ENCODE assay signal across 9 cellular contexts in genomic region chr6:99604161-99605073, GRCh38. TPM values are rescaled to one million over a fixed set of nuclear protein-coding genes. Genes with fewer than 3 reads are reported as not detected.
DNase-seq lines count a peak whose midpoint lies in the region; ATAC-seq, FAIRE-seq and TF ChIP-seq lines count a peak whose summit lies in the region.
"Had no signal": no experiment of that assay in that cellular context is flagged by ENCODE, and none has a peak within 500 bp of the region (broad histone marks: within the 10 kb centered on the region; RNA-seq: fewer than 3 reads in every experiment).

No MANE protein-coding gene starts in this region.

- CTCF ChIA-PET in K562 (lab: Yijun Ruan, JAX; ENCODE audit: low intra/inter-chr PET ratio): interaction anchor here (0.6 kb wide), 1 partner anchor 37 kb away, joined by 3 read pairs; no protein-coding TSS in a partner anchor

- peaks cover 79 to 94% of the 10 kb centered on the region in 2 donors for H3K27me3 Mint-ChIP-seq in natural killer cell (ENCODE audit: low read depth in 2 of 2)

- no peaks in the 10 kb centered on the region for H3K36me3 Mint-ChIP-seq in natural killer cell

- H3K4me3 ChIP-seq in ACC112 (ENCODE audit: low read depth, low read length): peak overlapping the region; percentile 44
- peak overlapping the region; percentile 33; the same call in 1 of the 2 replicates for H3K4me3 ChIP-seq in GM23248
- H3K4me3 ChIP-seq in K562: peak overlapping the region; percentile 33

- H3K4me1 Mint-ChIP-seq in natural killer cell: peaks cover 34 to 40% of the 10 kb centered on the region in 2 donors

- TF ChIP-seq CTCF in K562 (IDR thresholded peaks at IDR 0.05 in 2 of 3, conservative IDR thresholded peaks at IDR 0.05 in 1 of 3; ENCODE audit: insufficient read depth in 2 of 3, low read depth in 1 of 3, low read length in 3 of 3) (no peak), natural killer cell (IDR thresholded peaks at IDR 0.05) (no peak)

- DNase-seq in GM23248 (no peak), K562 (ENCODE audit: extremely low read depth in 1 of 4, low spot score in 3 of 4) (no peak), natural killer cell (no peak), ACHN (no peak), SIG-M5 (lab: John Stamatoyannopoulos, UW) (no peak)
- DNase-seq: NCI-H1694 treated with DMSO at 0.1 percent for 48 hours had no signal

- no peaks in the 10 kb centered on the region for H3F3A ChIP-seq in GM23248 (ENCODE audit: insufficient read depth)

- H3K9me1 ChIP-seq in K562 (ENCODE audit: control insufficient read depth, insufficient read depth, low read length): no peaks in the 10 kb centered on the region

- no peak overlapping the region for H3K27ac Mint-ChIP-seq in natural killer cell

- ATAC-seq in K562: no peak
- ATAC-seq in natural killer cell: no peak
- no peak for ATAC-seq in HG03521 (IDR thresholded peaks at IDR 0.05; ENCODE audit: unreplicated experiment)
- no peak for ATAC-seq in HG02884 (IDR thresholded peaks at IDR 0.05; ENCODE audit: unreplicated experiment)

- no peak for TF ChIP-seq RAD21 in K562 (CRISPR knock-in tag; conservative IDR thresholded peaks at IDR 0.05 in 1 of 2, IDR thresholded peaks at IDR 0.05 in 1 of 2)

- BruUV-seq in K562 (replicated peaks; lab: Mats Ljungman, UMichigan): no TSS peak

- peaks cover 99% of the 10 kb centered on the region for H3K27me3 ChIP-seq in ACC112 (ENCODE audit: insufficient read depth, low read length)
- H3K27me3 ChIP-seq in GM23248 (replicated peaks; ENCODE audit: insufficient read depth): peaks cover 98% of the 10 kb centered on the region
- H3K27me3 ChIP-seq in K562 (ENCODE audit: control insufficient read depth in 2 of 2, insufficient read depth in 2 of 2, low read length in 2 of 2): peaks cover 43 to 64% of the 10 kb centered on the region in 2 experiments

- H3K79me2 ChIP-seq in ACC112 (ENCODE audit: control insufficient read depth, insufficient read depth, low read length, unreplicated experiment) (no peaks in the 10 kb centered on the region), GM23248 (ENCODE audit: insufficient read depth) (no peaks in the 10 kb centered on the region), K562 (ENCODE audit: control insufficient read depth, insufficient read depth, low read length) (no peaks in the 10 kb centered on the region)

- no peaks in the 10 kb centered on the region for H3K9me3 Mint-ChIP-seq in natural killer cell

- H3K36me3 ChIP-seq in ACC112 (ENCODE audit: insufficient read depth, low read length) (no peaks in the 10 kb centered on the region), GM23248 (ENCODE audit: low read depth) (no peaks in the 10 kb centered on the region), K562 (ENCODE audit: control insufficient read depth, insufficient read depth, low read length) (no peaks in the 10 kb centered on the region)

- 12 to 15% methylated on average over 31 of the region's 31 CpGs for WGBS in GM23248 (ENCODE audit: low coverage in 1 of 2, low lambda C conversion rate in 2 of 2, missing lambda C conversion rate in 2 of 2), 2 experiments
- WGBS in K562 (ENCODE audit: insufficient coverage, low coverage, missing lambda C conversion rate): 52% methylated on average over 25 of the region's 31 CpGs

- peak overlapping the region; percentile 23 for H3K4me2 ChIP-seq in GM23248 (ENCODE audit: unreplicated experiment)
- peak overlapping the region; percentile 70 for H3K4me2 ChIP-seq in K562 (ENCODE audit: insufficient read depth, low read length)

- H2AFZ ChIP-seq in ACC112 (ENCODE audit: low read length, unreplicated experiment) (no peak overlapping the region), GM23248 (no peak overlapping the region; the same call in 1 of the 2 replicates), K562 (ENCODE audit: low read depth, low read length) (peak overlapping the region; percentile 89)

- no peak for TF ChIP-seq EP300 in K562 (IDR thresholded peaks at IDR 0.05; ENCODE audit: low read length)

- H3K9ac ChIP-seq in GM23248: no peak overlapping the region
- no peak overlapping the region for H3K9ac ChIP-seq in K562 (ENCODE audit: insufficient read depth in 1 of 2, low read depth in 2 of 2, low read length in 2 of 2)

- no peak overlapping the region for H3K27ac ChIP-seq in ACC112 (ENCODE audit: low read depth, low read length)
- no peak overlapping the region for H3K27ac ChIP-seq in GM23248
- H3K27ac ChIP-seq in K562 (ENCODE audit: extremely low read depth, low read depth, low read length): no peak overlapping the region

- H4K20me1 ChIP-seq in GM23248 (ENCODE audit: insufficient read depth): no peaks in the 10 kb centered on the region
- no peaks in the 10 kb centered on the region for H4K20me1 ChIP-seq in K562 (replicated peaks; ENCODE audit: control insufficient read depth, insufficient read depth, low read length)

- H3K4me1 ChIP-seq in ACC112 (ENCODE audit: control insufficient read depth, insufficient read depth, low read length, unreplicated experiment): no peaks in the 10 kb centered on the region
- no peaks in the 10 kb centered on the region for H3K4me1 ChIP-seq in GM23248 (ENCODE audit: insufficient read depth)
- H3K4me1 ChIP-seq in K562 (replicated peaks in 1 of 2; ENCODE audit: control insufficient read depth in 2 of 2, insufficient read depth in 2 of 2, low read length in 2 of 2): peaks cover 0 to 21% of the 10 kb centered on the region in 2 experiments; a peak in 2 of 5 replicates

- no peaks in the 10 kb centered on the region for H3K9me3 ChIP-seq in GM23248 (ENCODE audit: low read depth)
- H3K9me3 ChIP-seq in K562 (replicated peaks; ENCODE audit: control insufficient read depth, insufficient read depth, low read depth, low read length): no peaks in the 10 kb centered on the region

- FAIRE-seq in K562 (lab: Jason Lieb, UNC): no peak

- H3K4me3 Mint-ChIP-seq in natural killer cell: peak overlapping the region; percentile 80

- TF ChIP-seq POLR2A in K562 (conservative IDR thresholded peaks at IDR 0.05): no peak

- H3K9me2 ChIP-seq in GM23248 (ENCODE audit: insufficient read depth): no peaks in the 10 kb centered on the region

- in situ Hi-C loops in GM23248 (cut with MboI) (no loop called here), K562 (cut with MboI) (no loop called here), ACHN (cut with HindIII; ENCODE audit: low pct_ligation_motif_present, low pct_unique_long_range_greater_than_20kb, low sequenced_read_pairs) (loop anchor here (25.0 kb wide), 1 partner anchor 133 kb away; no protein-coding TSS in a partner anchor)

- POLR2A ChIA-PET in K562 (lab: Yijun Ruan, JAX): interaction anchor here (0.6 to 1.1 kb wide), 2 partner anchors 36 to 257 kb away, joined by 4 to 7 read pairs; partner anchors contain the start of gene CCNC

- intact Hi-C loops in K562 (cut with micrococcal nuclease): no loop called here
- intact Hi-C loops in natural killer cell (cut with micrococcal nuclease): loop anchor here (2.0 kb wide), 1 partner anchor 14 kb away; no protein-coding TSS in a partner anchor

TF ChIP-seq in K562, 482 proteins besides CTCF, POLR2A, EP300 and RAD21 (continues in another document):
- TF ChIP-seq CBX2 (IDR thresholded peaks at IDR 0.05; ENCODE audit: insufficient read depth, low read length, poor library complexity, severe bottlenecking): peak; percentile 87
- peak; percentile 65 for TF ChIP-seq NFIC (IDR thresholded peaks at IDR 0.05)
- TF ChIP-seq MCM3 (IDR thresholded peaks at IDR 0.05): no peak
- TF ChIP-seq ZNF766 (CRISPR knock-in tag; conservative IDR thresholded peaks at IDR 0.05): no peak
- TF ChIP-seq PTTG1 (tag; IDR thresholded peaks at IDR 0.05; ENCODE audit: low read depth): no peak

RNA-seq across cellular contexts. Expression of gene PRDM13, which starts 2.2 kb away (rescaled TPM):
- not detected in 2 replicates for total RNA-seq in GM23248 (2014; rRNA removed; shearing (Covaris generic))
- polyA plus RNA-seq in GM23248 (2016; fragmentation: Nextera tagmentation; extraction: Ambion mirVana) (not detected in 2 replicates), K562 (2011; rRNA removed) (not detected in 2 replicates), K562 (2014; fragmentation: Illumina TruSeq; extraction: Trizol) (not detected in 2 replicates), K562 (2014; fragmentation: Nextera tagmentation; extraction: Ambion mirVana) (not detected), K562 (2014; rRNA removed) (not detected in 2 replicates)
- not detected in 2 replicates for total RNA-seq in K562 (2011; cell fraction: chromatin; rRNA removed; ENCODE audit: low replicate concordance)
- not detected in 2 replicates for total RNA-seq in K562 (2011; cell fraction: nucleolus; rRNA removed)
- not detected in 2 replicates for total RNA-seq in K562 (2011; cell fraction: nucleoplasm; rRNA removed)
- total RNA-seq in K562 (2014; rRNA removed) (not detected in 2 replicates), K562 (2014; rRNA removed; fragmentation: Illumina TruSeq; extraction: Trizol) (not detected in 2 replicates), K562 (2015; rRNA removed; fragmentation: Illumina TruSeq; extraction: Trizol) (not detected in 2 replicates), K562 (2021) (not detected in 2 replicates), natural killer cell (not detected)
- polyA plus RNA-seq in K562 (2011; cell fraction: cytosol; rRNA removed): not detected in 2 replicates
- polyA plus RNA-seq in K562 (2011; cell fraction: nucleus; rRNA removed): not detected in 2 replicates
- not detected in 2 replicates for polyA plus RNA-seq in K562 (2012)
- not detected in 2 replicates for polyA minus RNA-seq in K562 (2011; rRNA and poly(A)+ RNA removed)
- polyA minus RNA-seq in K562 (2011; cell fraction: cytosol; rRNA and poly(A)+ RNA removed): not detected in 2 replicates
- not detected in 2 replicates for polyA minus RNA-seq in K562 (2011; cell fraction: nucleus; rRNA and poly(A)+ RNA removed)

RNA-seq across cellular contexts. Expression of gene CCNC, which starts 36.0 kb away (rescaled TPM):
- 78.5 and 89.3 TPM in 2 replicates for total RNA-seq in GM23248 (2014; rRNA removed; shearing (Covaris generic))
- polyA plus RNA-seq in GM23248 (2016; fragmentation: Nextera tagmentation; extraction: Ambion mirVana): 48.6 and 53.9 TPM in 2 replicates
- total RNA-seq in K562 (2011; cell fraction: chromatin; rRNA removed; ENCODE audit: low replicate concordance): 27.7 and 78.8 TPM in 2 replicates
- total RNA-seq in K562 (2011; cell fraction: nucleolus; rRNA removed): 14.0 and 22.8 TPM in 2 replicates
- 47.8 and 85.7 TPM in 2 replicates for total RNA-seq in K562 (2011; cell fraction: nucleoplasm; rRNA removed)
- 64.0 and 68.7 TPM in 2 replicates for total RNA-seq in K562 (2014; rRNA removed)
- 121 and 138 TPM in 2 replicates for total RNA-seq in K562 (2014; rRNA removed; fragmentation: Illumina TruSeq; extraction: Trizol)
- 93.0 and 99.6 TPM in 2 replicates for total RNA-seq in K562 (2015; rRNA removed; fragmentation: Illumina TruSeq; extraction: Trizol)
- total RNA-seq in K562 (2021): 72.4 and 73.3 TPM in 2 replicates
- 126 and 138 TPM in 2 replicates for polyA plus RNA-seq in K562 (2011; rRNA removed)
- 19.3 and 47.0 TPM in 2 replicates for polyA plus RNA-seq in K562 (2011; cell fraction: cytosol; rRNA removed)
- 38.0 and 84.7 TPM in 2 replicates for polyA plus RNA-seq in K562 (2011; cell fraction: nucleus; rRNA removed)
- polyA plus RNA-seq in K562 (2012): 52.6 and 64.4 TPM in 2 replicates
- polyA plus RNA-seq in K562 (2014; fragmentation: Illumina TruSeq; extraction: Trizol): 81.1 and 91.7 TPM in 2 replicates
- 100 to 1,000 TPM; 133 to 177 TPM for polyA plus RNA-seq in K562 (2014; fragmentation: Nextera tagmentation; extraction: Ambion mirVana)
- 78.1 and 79.2 TPM in 2 replicates for polyA plus RNA-seq in K562 (2014; rRNA removed)
- polyA minus RNA-seq in K562 (2011; rRNA and poly(A)+ RNA removed): 161 and 163 TPM in 2 replicates
- 62.2 and 63.7 TPM in 2 replicates for polyA minus RNA-seq in K562 (2011; cell fraction: cytosol; rRNA and poly(A)+ RNA removed)
- polyA minus RNA-seq in K562 (2011; cell fraction: nucleus; rRNA and poly(A)+ RNA removed): 28.0 and 43.1 TPM in 2 replicates
- 10 to 100 TPM; 46.9 to 58.3 (median 52.5) TPM for total RNA-seq in natural killer cell
